Comparison of ENCODE assay signal across 16 cellular contexts in genomic region chr7:139431459-139431858, GRCh38. TPM values are rescaled to one million over a fixed set of nuclear protein-coding genes. Genes with fewer than 3 reads are reported as not detected.
A peak's percentile ranks its signal among the peaks of the same experiment; 100 is the strongest.
DNase-seq lines count a peak whose midpoint lies in the region; ATAC-seq and TF ChIP-seq lines count a peak whose summit lies in the region.
"Had no signal": no experiment of that assay in that cellular context is flagged by ENCODE, and none has a peak within 500 bp of the region (broad histone marks: within the 10 kb centered on the region; RNA-seq: fewer than 3 reads in every experiment).

No MANE protein-coding gene starts in this region.

- H3K9me3 ChIP-seq in smooth muscle cell (replicated peaks; ENCODE audit: low read depth), result no peaks in the 10 kb centered on the region

- H3K36me3 ChIP-seq in H7 (replicated peaks; ENCODE audit: control insufficient read depth, insufficient read depth, low read length), result no peaks in the 10 kb centered on the region
- no peaks in the 10 kb centered on the region for H3K36me3 ChIP-seq in smooth muscle cell (ENCODE audit: low read depth)

- peaks cover 6% of the 10 kb centered on the region for H3F3A ChIP-seq in smooth muscle cell (ENCODE audit: low read depth)

- H3K9ac ChIP-seq in smooth muscle cell (ENCODE audit: low read depth), result no peak overlapping the region

- H2AFZ ChIP-seq in smooth muscle cell (ENCODE audit: low read depth), result no peak overlapping the region

- no peak overlapping the region for H3K27ac Mint-ChIP-seq in activated T-cell treated with anti-CD3 and anti-CD28 coated beads, Interleukin-2, amount 50 U/mL, for 72 hours
- H3K27ac Mint-ChIP-seq: endodermal cell; stimulated activated naive B cell treated with anti-CD40 and anti-IgM and Interleukin-4, amounts not matched to agents 10 μg/mL and 1 μg/mL and 100 μg/mL, for 72 hours had no signal

- H3K9me3 Mint-ChIP-seq in activated T-cell treated with anti-CD3 and anti-CD28 coated beads, Interleukin-2, amount 50 U/mL, for 72 hours, result no peaks in the 10 kb centered on the region
- H3K9me3 Mint-ChIP-seq: CD4-positive, CD25-positive, alpha-beta regulatory T cell; endodermal cell; stimulated activated naive B cell treated with anti-CD40 and anti-IgM and Interleukin-4, amounts not matched to agents 10 μg/mL and 1 μg/mL and 100 μg/mL, for 72 hours had no signal

- H3K4me3 Mint-ChIP-seq in activated T-cell treated with anti-CD3 and anti-CD28 coated beads, Interleukin-2, amount 50 U/mL, for 72 hours, result no peak overlapping the region
- H3K4me3 Mint-ChIP-seq: CD4-positive, CD25-positive, alpha-beta regulatory T cell; endodermal cell; stimulated activated naive B cell treated with anti-CD40 and anti-IgM and Interleukin-4, amounts not matched to agents 10 μg/mL and 1 μg/mL and 100 μg/mL, for 72 hours had no signal

- H3K27me3 Mint-ChIP-seq in activated T-cell treated with anti-CD3 and anti-CD28 coated beads, Interleukin-2, amount 50 U/mL, for 72 hours (ENCODE audit: low read depth), result no peaks in the 10 kb centered on the region
- H3K27me3 Mint-ChIP-seq: CD4-positive, CD25-positive, alpha-beta regulatory T cell; stimulated activated naive B cell treated with anti-CD40 and anti-IgM and Interleukin-4, amounts not matched to agents 10 μg/mL and 1 μg/mL and 100 μg/mL, for 72 hours had no signal

- no peak overlapping the region for H3K4me3 ChIP-seq in H7 (ENCODE audit: insufficient read depth, low read depth, low read length)
- H3K4me3 ChIP-seq in smooth muscle cell, result no peak overlapping the region

- TF ChIP-seq CTCF in smooth muscle cell (IDR thresholded peaks at IDR 0.05; ENCODE audit: borderline replicate concordance, insufficient read depth, poor library complexity, severe bottlenecking), result no peak

- H3K27me3 ChIP-seq in H7 (ENCODE audit: control insufficient read depth, insufficient read depth, low read length) (no peaks in the 10 kb centered on the region), smooth muscle cell (ENCODE audit: low read depth) (no peaks in the 10 kb centered on the region)

- no peak overlapping the region for H3K4me2 ChIP-seq in smooth muscle cell

- H3K79me2 ChIP-seq in smooth muscle cell (ENCODE audit: low read depth), result no peaks in the 10 kb centered on the region

- H3K36me3 Mint-ChIP-seq in activated T-cell treated with anti-CD3 and anti-CD28 coated beads, Interleukin-2, amount 50 U/mL, for 72 hours (ENCODE audit: insufficient read depth in 2 of 2), result peaks cover 2 to 4% of the 10 kb centered on the region in 2 donors

- no peaks in the 10 kb centered on the region for H3K4me1 ChIP-seq in smooth muscle cell (ENCODE audit: low read depth)

- intact Hi-C loops in head of caudate nucleus (cut with DNase I), result loop anchor here (10.0 kb wide), 2 partner anchors 67 to 143 kb away; no protein-coding TSS in a partner anchor

- DNase-seq in H7 (peak; percentile 44), head of caudate nucleus (peak in 23 of 42 donors; percentile 24 to 69 (median 50)), smooth muscle cell (lab: John Stamatoyannopoulos, UW; ENCODE audit: unreplicated experiment) (no peak), NCI-H510A treated with DMSO at 0.1 percent for 48 hours (lab: John Stamatoyannopoulos, UW) (no peak)
- DNase-seq in activated T-cell treated with anti-CD3 and anti-CD28 coated beads, Interleukin-2, amount 50 U/mL, for 72 hours, result no peak
- DNase-seq: CD4-positive, CD25-positive, alpha-beta regulatory T cell; endodermal cell; GF-D8; NCI-H69; SHP77 treated with DMSO at 0.1 percent for 48 hours; stimulated activated CD4-positive, alpha-beta T cell treated with anti-CD3 and anti-CD28 coated beads, Interleukin-4, amount 100 ng/mL, for 1 hour; stimulated activated naive B cell treated with anti-CD40 and anti-IgM and Interleukin-4, amounts not matched to agents 10 μg/mL and 1 μg/mL and 100 μg/mL, for 72 hours had no signal

- peaks cover 6% of the 10 kb centered on the region for H3K4me1 Mint-ChIP-seq in activated T-cell treated with anti-CD3 and anti-CD28 coated beads, Interleukin-2, amount 50 U/mL, for 72 hours (ENCODE audit: low read depth)

- WGBS in smooth muscle cell (ENCODE audit: low lambda C conversion rate), result 71% methylated on average over 3 of the region's 3 CpGs

- ATAC-seq in GM21576 (IDR thresholded peaks at IDR 0.05; ENCODE audit: unreplicated experiment), result no peak
- no peak for ATAC-seq in activated T-cell treated with anti-CD3 and anti-CD28 coated beads, Interleukin-2, amount 50 U/mL, for 72 hours (replicated peaks in 1 of 2)
- ATAC-seq: stimulated activated naive B cell treated with anti-CD40 and anti-IgM and Interleukin-4, amounts not matched to agents 10 μg/mL and 1 μg/mL and 100 μg/mL, for 72 hours had no signal

- H4K20me1 ChIP-seq in smooth muscle cell (ENCODE audit: low read depth), result peaks cover 9% of the 10 kb centered on the region

- H3K27ac ChIP-seq in angular gyrus (ENCODE audit: low read depth, low read length) (peak overlapping the region; percentile 89), smooth muscle cell (ENCODE audit: low read depth) (peak overlapping the region; percentile 3)

RNA-seq across cellular contexts. Expression of gene KLRG2, which starts 52.0 kb away (rescaled TPM):
- total RNA-seq in H7 (2014; rRNA removed; shearing (Covaris generic)), result 9.2 and 11.5 TPM in 2 replicates
- total RNA-seq in smooth muscle cell, result not detected in 2 replicates
- polyA plus RNA-seq in smooth muscle cell, result 0.17 TPM in 1 of 2 replicates, not detected in the other
- total RNA-seq in activated T-cell treated with anti-CD3 and anti-CD28 coated beads, Interleukin-2, amount 50 U/mL, for 72 hours, result under 1 TPM in 1 of 2 donors, not detected in 1; 0.22 TPM
- total RNA-seq: CD4-positive, CD25-positive, alpha-beta regulatory T cell; mesenteric fat pad; pulmonary artery endothelial cell had no signal
- polyA plus RNA-seq: CD4-positive, CD25-positive, alpha-beta regulatory T cell had no signal

Comparison
In these comparisons a context has a peak if more than half of its experiments do, and no peak if none do; other contexts are left out.
1. DNase-seq: peak in H7 (single experiment) and head of caudate nucleus (23 of 42); none in smooth muscle cell (single experiment), activated T-cell treated with anti-CD3 and anti-CD28 coated beads, Interleukin-2, amount 50 U/mL, for 72 hours (0 of 2) and NCI-H510A treated with DMSO at 0.1 percent for 48 hours (single experiment).